In genomic region chr17:19093684-19094075, GRCh38 we compare ENCODE assay signal across 2 cellular contexts. TPM values are rescaled to one million over a fixed set of nuclear protein-coding genes. Genes with fewer than 3 reads are reported as not detected.
"Had no signal": no experiment of that assay in that cellular context is flagged by ENCODE, and none has a peak within 500 bp of the region (broad histone marks: within the 10 kb centered on the region; RNA-seq: fewer than 3 reads in every experiment).

No MANE protein-coding gene starts in this region.

RNA-seq across cellular contexts. Expression of gene GRAPL, which starts 33.7 kb away (rescaled TPM):
- total RNA-seq: osteocyte had no signal
- polyA plus RNA-seq: keratinocyte had no signal

RNA-seq across cellular contexts. Expression of gene GRAP, which starts 46.9 kb away (rescaled TPM):
- total RNA-seq: osteocyte had no signal
